ENCODE assay signal across 26 cellular contexts in genomic region chr20:37905969-37906613, GRCh38. TPM values are rescaled to one million over a fixed set of nuclear protein-coding genes. Genes with fewer than 3 reads are reported as not detected.
"Had no signal": no experiment of that assay in that cellular context is flagged by ENCODE, and none has a peak within 500 bp of the region (broad histone marks: within the 10 kb centered on the region; RNA-seq: fewer than 3 reads in every experiment).

No MANE protein-coding gene starts in this region.

- ATAC-seq: mucosa of descending colon; natural killer cell treated with Interleukin-12 subunit alpha and Interleukin-12 subunit beta and Interleukin-15 and Interleukin-18, amount 100 ng/mL, for 72 hours; pancreas had no signal

- H3K36me3 Mint-ChIP-seq: activated naive CD4-positive, alpha-beta T cell treated with anti-CD3 and anti-CD28 coated beads, Interleukin-2, amount 10 ng/mL, durations not matched to agents 7 days and 5 days; activated naive CD8-positive, alpha-beta T cell treated with anti-CD3 and anti-CD28 coated beads, Interleukin-2, amount 10 ng/mL, durations not matched to agents 7 days and 5 days had no signal

- FAIRE-seq: frontal cortex, islet of Langerhans, pancreas, urothelium cell line had no signal

- H3K36me3 ChIP-seq: ascending aorta, brain microvascular endothelial cell, left ventricle myocardium inferior, pancreas, prostate gland, spleen, tibial nerve had no signal

- H3K9me3 Mint-ChIP-seq: activated CD4-positive, alpha-beta memory T cell treated with anti-CD3 and anti-CD28 coated beads, Interleukin-2, amount 10 ng/mL, durations not matched to agents 7 days and 5 days; activated CD4-positive, alpha-beta T cell treated with anti-CD3 and anti-CD28 coated beads, Interleukin-2, amount 10 ng/mL, durations not matched to agents 24 days and 14 days; activated naive CD4-positive, alpha-beta T cell treated with anti-CD3 and anti-CD28 coated beads, Interleukin-2, amount 10 ng/mL, durations not matched to agents 7 days and 5 days; activated naive CD8-positive, alpha-beta T cell treated with anti-CD3 and anti-CD28 coated beads, Interleukin-2, amount 10 ng/mL, durations not matched to agents 7 days and 5 days; activated T-cell treated with anti-CD3 and anti-CD28 coated beads, Interleukin-2, amount 50 U/mL, for 24 hours; dendritic cell treated with granulocyte-macrophage colony-stimulating factor and Interleukin-4, amounts not matched to agents 40 ng/mL and 50 ng/mL, for 4 days; natural killer cell treated with Interleukin-12 subunit alpha and Interleukin-12 subunit beta and Interleukin-15 and Interleukin-18, amount 100 ng/mL, for 72 hours had no signal

- H3K27ac ChIP-seq: ascending aorta, brain microvascular endothelial cell, left ventricle myocardium inferior, pancreas, prostate gland, tibial nerve had no signal

- H3K4me3 ChIP-seq: ascending aorta, left ventricle myocardium inferior, lung, mucosa of descending colon, pancreas, prostate gland, tibial nerve had no signal

- H3K27ac Mint-ChIP-seq: activated CD4-positive, alpha-beta memory T cell treated with anti-CD3 and anti-CD28 coated beads, Interleukin-2, amount 10 ng/mL, durations not matched to agents 7 days and 5 days; activated CD4-positive, alpha-beta T cell treated with anti-CD3 and anti-CD28 coated beads, Interleukin-2, amount 10 ng/mL, durations not matched to agents 24 days and 14 days; activated naive CD4-positive, alpha-beta T cell treated with anti-CD3 and anti-CD28 coated beads, Interleukin-2, amount 10 ng/mL, durations not matched to agents 7 days and 5 days; activated naive CD8-positive, alpha-beta T cell treated with anti-CD3 and anti-CD28 coated beads, Interleukin-2, amount 10 ng/mL, durations not matched to agents 7 days and 5 days; activated T-cell treated with anti-CD3 and anti-CD28 coated beads, Interleukin-2, amount 50 U/mL, for 24 hours; dendritic cell treated with granulocyte-macrophage colony-stimulating factor and Interleukin-4, amounts not matched to agents 40 ng/mL and 50 ng/mL, for 4 days; natural killer cell treated with Interleukin-12 subunit alpha and Interleukin-12 subunit beta and Interleukin-15 and Interleukin-18, amount 100 ng/mL, for 72 hours had no signal

- H3K4me1 ChIP-seq: prostate gland had no signal

- H3K9me3 ChIP-seq: ascending aorta, left ventricle myocardium inferior, mucosa of descending colon, pancreas, prostate gland, spleen, tibial nerve had no signal

- H3K4me3 Mint-ChIP-seq: activated CD4-positive, alpha-beta memory T cell treated with anti-CD3 and anti-CD28 coated beads, Interleukin-2, amount 10 ng/mL, durations not matched to agents 7 days and 5 days; activated CD4-positive, alpha-beta T cell treated with anti-CD3 and anti-CD28 coated beads, Interleukin-2, amount 10 ng/mL, durations not matched to agents 24 days and 14 days; activated naive CD4-positive, alpha-beta T cell treated with anti-CD3 and anti-CD28 coated beads, Interleukin-2, amount 10 ng/mL, durations not matched to agents 7 days and 5 days; activated naive CD8-positive, alpha-beta T cell treated with anti-CD3 and anti-CD28 coated beads, Interleukin-2, amount 10 ng/mL, durations not matched to agents 7 days and 5 days; activated T-cell treated with anti-CD3 and anti-CD28 coated beads, Interleukin-2, amount 50 U/mL, for 24 hours; dendritic cell treated with granulocyte-macrophage colony-stimulating factor and Interleukin-4, amounts not matched to agents 40 ng/mL and 50 ng/mL, for 4 days; natural killer cell treated with Interleukin-12 subunit alpha and Interleukin-12 subunit beta and Interleukin-15 and Interleukin-18, amount 100 ng/mL, for 72 hours had no signal

- DNase-seq: activated CD4-positive, alpha-beta memory T cell treated with anti-CD3 and anti-CD28 coated beads, Interleukin-2, amount 10 ng/mL, durations not matched to agents 7 days and 5 days; activated CD4-positive, alpha-beta T cell treated with anti-CD3 and anti-CD28 coated beads, Interleukin-2, amount 10 ng/mL, durations not matched to agents 24 days and 14 days; activated CD4-positive, CD25-positive, alpha-beta regulatory T cell treated with anti-CD3 and anti-CD28 coated beads, Interleukin-2, amount 50 U/mL, for 72 hours; activated CD8-positive, alpha-beta memory T cell treated with anti-CD3 and anti-CD28 coated beads, Interleukin-2, amount 50 U/mL, for 48 hours; activated gamma-delta T cell; activated naive CD4-positive, alpha-beta T cell treated with anti-CD3 and anti-CD28 coated beads, Interleukin-2, amount 10 ng/mL, durations not matched to agents 7 days and 5 days; activated naive CD8-positive, alpha-beta T cell treated with anti-CD3 and anti-CD28 coated beads, Interleukin-2, amount 10 ng/mL, durations not matched to agents 7 days and 5 days; activated T-cell treated with anti-CD3 and anti-CD28 coated beads, Interleukin-2, amount 50 U/mL, for 24 hours; brain microvascular endothelial cell; central memory CD4-positive, alpha-beta T cell; effector CD4-positive, alpha-beta T cell; left ventricle myocardium inferior; mesendoderm; mucosa of descending colon; pancreas; spleen; stimulated activated naive CD4-positive, alpha-beta T cell treated with Interleukin-2 at 50 U/mL for 16 hours had no signal

RNA-seq across cellular contexts. Expression of gene VSTM2L, which starts 3.2 kb away (rescaled TPM):
- total RNA-seq: activated naive CD8-positive, alpha-beta T cell treated with anti-CD3 and anti-CD28 coated beads, Interleukin-2, amount 10 ng/mL, durations not matched to agents 7 days and 5 days had no signal
